ENCODE assay signal across 8 cellular contexts in genomic region chr12:71686658-71687025, GRCh38. TPM values are rescaled to one million over a fixed set of nuclear protein-coding genes. Genes with fewer than 3 reads are reported as not detected.
A peak's percentile ranks its signal among the peaks of the same experiment; 100 is the strongest.
DNase-seq lines count a peak whose midpoint lies in the region; ATAC-seq, FAIRE-seq and TF ChIP-seq lines count a peak whose summit lies in the region.

No MANE protein-coding gene starts in this region.

- H3K27ac ChIP-seq in heart left ventricle, result peak overlapping the region; percentile 54 to 99 (median 94)
- H3K27ac ChIP-seq in kidney (ENCODE audit: low read depth in 2 of 2, low read length in 2 of 2), result peak overlapping the region; percentile 66 to 94
- H3K27ac ChIP-seq in thyroid gland, result peak overlapping the region in 2 of 3 donors; percentile 78 to 87

- H3K9me3 ChIP-seq in heart left ventricle (no peaks in the 10 kb centered on the region), kidney (ENCODE audit: control insufficient read depth in 1 of 2, low read length in 2 of 2) (no peaks in the 10 kb centered on the region), thyroid gland (no peaks in the 10 kb centered on the region)

- H3K27ac Mint-ChIP-seq in activated T-helper 2 cell treated with anti-CD3 and anti-CD28 coated beads, Interferon-gamma antibody, Interleukin-2, Interleukin-4, amounts not matched to agents 10 μg/mL and 5 μg/mL and 100 μg/mL, durations not matched to agents 14 hours and 24 hours and 36 hours, result peak overlapping the region; percentile 95

- no peak for ATAC-seq in heart left ventricle
- no peak for ATAC-seq in Right ventricle myocardium inferior
- no peak for ATAC-seq in GM21619 (IDR thresholded peaks at IDR 0.05; ENCODE audit: unreplicated experiment)
- no peak for ATAC-seq in omental fat pad (ENCODE audit: low FRiP score)

- TF ChIP-seq POLR2A in heart left ventricle (IDR thresholded peaks at IDR 0.05) (no peak), thyroid gland (IDR thresholded peaks at IDR 0.05) (no peak)

- no peak for FAIRE-seq in kidney (lab: Jason Lieb, UNC)

- peaks cover 21% of the 10 kb centered on the region for H3K4me1 Mint-ChIP-seq in activated T-helper 2 cell treated with anti-CD3 and anti-CD28 coated beads, Interferon-gamma antibody, Interleukin-2, Interleukin-4, amounts not matched to agents 10 μg/mL and 5 μg/mL and 100 μg/mL, durations not matched to agents 14 hours and 24 hours and 36 hours (ENCODE audit: low read depth)

- intact Hi-C loops in heart left ventricle (cut with DNase I) (loop anchor here in 6 of 10 donors (1.0 to 10.0 kb wide), 5 partner anchors 22 to 66 kb away; partner anchors contain the start of genes RAB21 (in 2 of the 6), THAP2 (in 2 of the 6) and ZFC3H1 (in 2 of the 6)), Right ventricle myocardium inferior (cut with DNase I) (loop anchor here (1.0 to 5.0 kb wide), 2 partner anchors 22 to 61 kb away; partner anchors contain the start of gene THAP2), kidney (cut with DNase I) (no loop called here), thyroid gland (cut with DNase I) (no loop called here)
- intact Hi-C loops in activated T-helper 2 cell treated with anti-CD3 and anti-CD28 coated beads, Interferon-gamma antibody, Interleukin-2, Interleukin-4, amounts not matched to agents 10 μg/mL and 5 μg/mL and 100 μg/mL, durations not matched to agents 14 hours and 24 hours and 36 hours (cut with micrococcal nuclease), result loop anchor here (1.0 to 10.0 kb wide), 4 partner anchors 22 to 1322 kb away; partner anchors contain the start of genes KCNMB4, RAB21, TBC1D15 and THAP2

- peaks cover 0 to 14% (median 0%) of the 10 kb centered on the region in 9 donors for H3K36me3 ChIP-seq in heart left ventricle
- no peaks in the 10 kb centered on the region for H3K36me3 ChIP-seq in kidney (ENCODE audit: control insufficient read depth in 1 of 2, insufficient read depth in 2 of 2, low read length in 2 of 2)
- H3K36me3 ChIP-seq in thyroid gland, result no peaks in the 10 kb centered on the region

- H3K9ac ChIP-seq in kidney (ENCODE audit: low read length in 2 of 2), result peak overlapping the region; percentile 88 to 93

- H3K27me3 Mint-ChIP-seq in activated T-helper 2 cell treated with anti-CD3 and anti-CD28 coated beads, Interferon-gamma antibody, Interleukin-2, Interleukin-4, amounts not matched to agents 10 μg/mL and 5 μg/mL and 100 μg/mL, durations not matched to agents 14 hours and 24 hours and 36 hours (ENCODE audit: low read depth), result no peaks in the 10 kb centered on the region

- H3K36me3 Mint-ChIP-seq in activated T-helper 2 cell treated with anti-CD3 and anti-CD28 coated beads, Interferon-gamma antibody, Interleukin-2, Interleukin-4, amounts not matched to agents 10 μg/mL and 5 μg/mL and 100 μg/mL, durations not matched to agents 14 hours and 24 hours and 36 hours (ENCODE audit: low read depth), result no peaks in the 10 kb centered on the region

- peak overlapping the region; percentile 90 for H3K4me3 Mint-ChIP-seq in activated T-helper 2 cell treated with anti-CD3 and anti-CD28 coated beads, Interferon-gamma antibody, Interleukin-2, Interleukin-4, amounts not matched to agents 10 μg/mL and 5 μg/mL and 100 μg/mL, durations not matched to agents 14 hours and 24 hours and 36 hours (ENCODE audit: low read depth)

- no peaks in the 10 kb centered on the region for H3K9me3 Mint-ChIP-seq in activated T-helper 2 cell treated with anti-CD3 and anti-CD28 coated beads, Interferon-gamma antibody, Interleukin-2, Interleukin-4, amounts not matched to agents 10 μg/mL and 5 μg/mL and 100 μg/mL, durations not matched to agents 14 hours and 24 hours and 36 hours

- H3K4me1 ChIP-seq in heart left ventricle, result peaks cover 0 to 46% (median 21%) of the 10 kb centered on the region in 12 donors
- H3K4me1 ChIP-seq in kidney (ENCODE audit: control insufficient read depth in 1 of 2, insufficient read depth in 1 of 2, low read depth in 1 of 2, low read length in 2 of 2), result peaks cover 0 to 4% of the 10 kb centered on the region in 2 donors
- peaks cover 20 to 22% of the 10 kb centered on the region in 2 donors for H3K4me1 ChIP-seq in thyroid gland

- H3K4me3 ChIP-seq in heart left ventricle (peak overlapping the region; percentile 50 to 88 (median 78)), kidney (ENCODE audit: low read length in 2 of 2) (peak overlapping the region; percentile 96 to 97), thyroid gland (replicated peaks in 1 of 3) (peak overlapping the region; percentile 32 to 78 (median 44))

- 10 to 19% (median 15%) methylated on average over 3 of the region's 3 CpGs for WGBS in heart left ventricle, 4 donors
- 18 to 24% methylated on average over 3 of the region's 3 CpGs for WGBS in thyroid gland, 2 donors

- DNase-seq in heart left ventricle (no peak), Right ventricle myocardium inferior (ENCODE audit: missing footprints) (no peak), kidney (no peak), thyroid gland (no peak), omental fat pad (ENCODE audit: low spot score) (no peak), NCI-H2029 (lab: John Stamatoyannopoulos, UW) (no peak)
- no peak for DNase-seq in activated T-helper 2 cell treated with anti-CD3 and anti-CD28 coated beads, Interferon-gamma antibody, Interleukin-2, Interleukin-4, amounts not matched to agents 10 μg/mL and 5 μg/mL and 100 μg/mL, durations not matched to agents 14 hours and 24 hours and 36 hours (ENCODE audit: low spot score)

- H3K27me3 ChIP-seq in heart left ventricle (no peaks in the 10 kb centered on the region), thyroid gland (no peaks in the 10 kb centered on the region)

- TF ChIP-seq CTCF in heart left ventricle (IDR thresholded peaks at IDR 0.05) (no peak), kidney (IDR thresholded peaks at IDR 0.05; ENCODE audit: borderline replicate concordance, extremely low read depth, insufficient read depth) (no peak), thyroid gland (IDR thresholded peaks at IDR 0.05) (no peak), omental fat pad (IDR thresholded peaks at IDR 0.05) (no peak)

RNA-seq across cellular contexts. Expression of gene TMEM19, which starts 0.8 kb away (rescaled TPM):
- total RNA-seq in heart left ventricle, result 10 to 100 TPM; 15.5 to 39.5 (median 28.8) TPM
- polyA plus RNA-seq in heart left ventricle, result 10 to 100 TPM in 1 of 2 donors, 1 to 10 TPM in 1; 8.8 to 24.6 TPM
- 25.7 TPM for total RNA-seq in Right ventricle myocardium inferior
- 11.0 and 14.3 TPM in 2 replicates for total RNA-seq in activated T-helper 2 cell treated with anti-CD3 and anti-CD28 coated beads, Interferon-gamma antibody, Interleukin-2, Interleukin-4, amounts not matched to agents 10 μg/mL and 5 μg/mL and 100 μg/mL, durations not matched to agents 14 hours and 24 hours and 36 hours
- total RNA-seq in kidney, result 35.6 TPM
- polyA plus RNA-seq in kidney (ENCODE audit: insufficient read depth, low read depth, low replicate concordance), result 14.9 TPM
- 10 to 100 TPM; 29.3 to 50.0 (median 47.4) TPM for total RNA-seq in thyroid gland
- total RNA-seq in omental fat pad, result 10 to 100 TPM; 10.3 to 20.0 (median 16.7) TPM

RNA-seq across cellular contexts. Expression of gene THAP2, which starts 22.5 kb away (rescaled TPM):
- total RNA-seq in heart left ventricle (10 to 100 TPM in 1 of 9 donors, 1 to 10 TPM in 8; 2.2 to 13.1 (median 4.9) TPM), Right ventricle myocardium inferior (7.4 TPM), kidney (3.2 TPM), thyroid gland (10 to 100 TPM in 1 of 4 donors, 1 to 10 TPM in 3; 2.4 to 11.6 (median 3.0) TPM), omental fat pad (10 to 100 TPM in 1 of 4 donors, 1 to 10 TPM in 3; 1.8 to 21.3 (median 5.9) TPM)
- polyA plus RNA-seq in heart left ventricle (1 to 10 TPM; 3.2 to 3.7 TPM), kidney (ENCODE audit: insufficient read depth, low read depth, low replicate concordance) (5.0 TPM)
- total RNA-seq in activated T-helper 2 cell treated with anti-CD3 and anti-CD28 coated beads, Interferon-gamma antibody, Interleukin-2, Interleukin-4, amounts not matched to agents 10 μg/mL and 5 μg/mL and 100 μg/mL, durations not matched to agents 14 hours and 24 hours and 36 hours, result 9.0 and 12.1 TPM in 2 replicates

RNA-seq across cellular contexts. Expression of gene ZFC3H1, which starts 23.0 kb away (rescaled TPM):
- total RNA-seq in heart left ventricle (10 to 100 TPM; 15.6 to 27.3 (median 18.2) TPM), Right ventricle myocardium inferior (15.2 TPM), kidney (42.4 TPM), thyroid gland (10 to 100 TPM; 45.2 to 62.4 (median 50.0) TPM), omental fat pad (100 to 1,000 TPM in 1 of 4 donors, 10 to 100 TPM in 3; 54.6 to 124 (median 85.5) TPM)
- polyA plus RNA-seq in heart left ventricle (10 to 100 TPM in 1 of 2 donors, 1 to 10 TPM in 1; 9.8 to 11.2 TPM), kidney (ENCODE audit: insufficient read depth, low read depth, low replicate concordance) (11.2 TPM)
- 70.4 and 72.5 TPM in 2 replicates for total RNA-seq in activated T-helper 2 cell treated with anti-CD3 and anti-CD28 coated beads, Interferon-gamma antibody, Interleukin-2, Interleukin-4, amounts not matched to agents 10 μg/mL and 5 μg/mL and 100 μg/mL, durations not matched to agents 14 hours and 24 hours and 36 hours

Comparison
In these comparisons a context has a peak if more than half of its experiments do, and no peak if none do; other contexts are left out.
1. H3K4me3 ChIP-seq: peak in every context shown above with its lines; median percentile 96 in kidney; 78 in heart left ventricle; 44 in thyroid gland.
2. intact Hi-C loops: an anchor here in heart left ventricle (1.0 to 10.0 kb wide), Right ventricle myocardium inferior (1.0 to 5.0 kb wide) and activated T-helper 2 cell treated with anti-CD3 and anti-CD28 coated beads, Interferon-gamma antibody, Interleukin-2, Interleukin-4, amounts not matched to agents 10 μg/mL and 5 μg/mL and 100 μg/mL, durations not matched to agents 14 hours and 24 hours and 36 hours (1.0 to 10.0 kb wide); none called in kidney and thyroid gland.